In the genomic region with DNA sequence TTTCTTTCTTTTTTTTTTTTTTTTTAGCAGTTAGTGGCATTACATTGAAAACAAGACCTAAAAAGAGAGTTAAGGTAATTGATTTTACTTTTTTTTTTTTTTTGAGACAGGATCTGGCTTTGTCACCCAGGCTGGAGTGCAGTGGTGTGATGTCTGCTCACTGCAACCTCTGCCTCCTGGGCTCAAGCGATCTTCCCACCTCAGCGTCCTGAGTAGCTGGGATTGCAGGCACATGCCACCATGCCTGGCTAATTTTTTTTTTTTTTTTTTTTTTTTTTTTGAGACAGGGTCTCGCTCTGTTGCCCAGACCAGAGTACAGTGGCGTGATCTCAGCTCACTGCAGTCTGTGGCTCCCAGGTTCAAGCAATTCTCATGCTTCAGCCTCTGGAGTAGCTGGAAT, we compare ENCODE assay signal across 4 cellular contexts. TPM values are rescaled to one million over a fixed set of nuclear protein-coding genes. Genes with fewer than 3 reads are reported as not detected.
DNase-seq lines count a peak whose midpoint lies in the region; FAIRE-seq and TF ChIP-seq lines count a peak whose summit lies in the region.
"Not testable (repeated sequence)": the region's sequence is repeated elsewhere in the genome, so short reads cannot be mapped to it uniquely, and the experiment has no call there.

No MANE protein-coding gene starts in this region.

- not testable (repeated sequence) for TF ChIP-seq POLR2A in H1 (IDR thresholded peaks at IDR 0.05; ENCODE audit: control extremely low read depth in 1 of 2, low read depth in 2 of 2, low read length in 2 of 2)

- not testable (repeated sequence) for H4K91ac ChIP-seq in H1 (replicated peaks; ENCODE audit: insufficient read length, low read length)

- not testable (repeated sequence) for H3K27me3 ChIP-seq in WERI-Rb-1 (ENCODE audit: insufficient read depth, low read depth, severe bottlenecking); H1 (replicated peaks in 1 of 4; ENCODE audit: control insufficient read depth in 3 of 4, extremely low read depth in 1 of 4, insufficient read depth in 3 of 4, low read length in 3 of 4)

- not testable (repeated sequence) for FAIRE-seq in H1 (lab: Jason Lieb, UNC)

- not testable (repeated sequence) for H3K18ac ChIP-seq in H1 (ENCODE audit: extremely low read depth, low read length)

- not testable (repeated sequence) for DNase-seq in WERI-Rb-1; H1 (ENCODE audit: low read depth in 1 of 2, low spot score in 2 of 2)
- DNase-seq in mesenteric fat pad (ENCODE audit: low spot score): peak; percentile 35

- H3K4ac ChIP-seq in H1 (replicated peaks; ENCODE audit: insufficient read length, low read depth, low read length): not testable (repeated sequence)

- TF ChIP-seq RAD21 in H1 (IDR thresholded peaks at IDR 0.05 in 1 of 2, conservative IDR thresholded peaks at IDR 0.05 in 1 of 2; ENCODE audit: low read depth in 2 of 2, low read length in 2 of 2): not testable (repeated sequence)

- peaks cover 0 to 19% of the 10 kb centered on the region in 2 experiments; a peak in 2 of 4 replicates for H3K79me2 ChIP-seq in H1 (ENCODE audit: control insufficient read depth in 1 of 2, insufficient read depth in 2 of 2, low read length in 2 of 2)

- H2BK15ac ChIP-seq in H1 (ENCODE audit: low read length): not testable (repeated sequence)

- H3K9me3 ChIP-seq in HEK293 (ENCODE audit: control insufficient read depth, insufficient read depth, low read depth, low read length); WERI-Rb-1 (ENCODE audit: severe bottlenecking); H1 (ENCODE audit: insufficient read depth in 2 of 2, low read depth in 1 of 2, low read length in 1 of 2): not testable (repeated sequence)

- CTCF ChIA-PET in HEK293 (lab: Yijun Ruan, JAX): interaction anchor here (0.5 to 0.9 kb wide), 4 partner anchors 13 to 627 kb away, joined by 3 to 4 read pairs (median 4); a partner anchor contains a TSS
- CTCF ChIA-PET in H1 (lab: Charles Lee; ENCODE audit: partially characterized antibody): interaction anchor here (0.6 to 2.2 kb wide), 4 partner anchors 13 to 120 kb away, joined by 3 to 6 read pairs (median 4); a partner anchor contains a TSS

- H3K23ac ChIP-seq in H1 (ENCODE audit: insufficient read length): not testable (repeated sequence)

- H4K8ac ChIP-seq in H1 (ENCODE audit: extremely low read depth, insufficient read depth, low read length): not testable (repeated sequence)

- not testable (repeated sequence) for H2AFZ ChIP-seq in H1 (ENCODE audit: low read length)

- H3K23me2 ChIP-seq in H1 (ENCODE audit: low read depth, low read length): not testable (repeated sequence)

- not testable (repeated sequence) for H3K56ac ChIP-seq in H1 (replicated peaks; ENCODE audit: insufficient read length, low read depth, low read length)

- H4K20me1 ChIP-seq in H1 (replicated peaks in 1 of 2; ENCODE audit: control insufficient read depth in 1 of 2, insufficient read depth in 2 of 2, low read length in 2 of 2): not testable (repeated sequence)

- not testable (repeated sequence) for TF ChIP-seq EP300 in H1 (IDR thresholded peaks at IDR 0.05; ENCODE audit: borderline replicate concordance in 1 of 2, low read depth in 2 of 2, low read length in 2 of 2)

- not testable (repeated sequence) for H2BK12ac ChIP-seq in H1 (ENCODE audit: low read depth, low read length)

- POLR2A ChIA-PET in HEK293 (lab: Yijun Ruan, JAX): interaction anchor here (0.6 to 0.9 kb wide), 3 partner anchors 13 to 82 kb away, joined by 3 to 6 read pairs (median 6); a partner anchor contains a TSS
- POLR2A ChIA-PET in H1 (lab: Charles Lee; ENCODE audit: partially characterized antibody): not testable (repeated sequence)

- not testable (repeated sequence) for H4K5ac ChIP-seq in H1 (ENCODE audit: insufficient read length, low read depth, low read length)

- H2BK20ac ChIP-seq in H1 (ENCODE audit: low read length): not testable (repeated sequence)

- H3K4me3 ChIP-seq in HEK293 (ENCODE audit: low read depth, low read length); WERI-Rb-1 (ENCODE audit: low read depth, low read length); H1 (ENCODE audit: extremely low read depth in 1 of 4, insufficient read depth in 2 of 4, low read depth in 3 of 4, low read length in 4 of 4): not testable (repeated sequence)

- not testable (repeated sequence) for H2BK120ac ChIP-seq in H1 (replicated peaks; ENCODE audit: low read depth, low read length)

- H2AK5ac ChIP-seq in H1 (ENCODE audit: low read depth, low read length): 0 out of 2 replicates have a peak overlapping the region, but pooled peaks have one; percentile 53

- not testable (repeated sequence) for H3K27ac ChIP-seq in HEK293 (ENCODE audit: extremely low read depth, low read depth, low read length); H1 (ENCODE audit: low read depth, low read length)
- H3K27ac ChIP-seq in WERI-Rb-1: peak overlapping the region; percentile 70

- H3K36me3 ChIP-seq in HEK293 (ENCODE audit: control insufficient read depth in 2 of 2, insufficient read depth in 1 of 2, low read length in 2 of 2) (peaks cover 19 to 20% of the 10 kb centered on the region in 2 experiments), WERI-Rb-1 (peaks cover 55% of the 10 kb centered on the region), H1 (ENCODE audit: control insufficient read depth in 2 of 4, insufficient read depth in 4 of 4, low read length in 3 of 4) (peaks cover 0 to 14% (median 0%) of the 10 kb centered on the region in 4 experiments; a peak in 2 of 8 replicates)

- H3K4me1 ChIP-seq in HEK293 (ENCODE audit: control insufficient read depth, insufficient read depth, low read length); H1 (replicated peaks in 1 of 4; ENCODE audit: control insufficient read depth in 3 of 4, insufficient read depth in 4 of 4, low read length in 3 of 4): not testable (repeated sequence)

- not testable (repeated sequence) for H3K9ac ChIP-seq in H1 (replicated peaks in 1 of 4; ENCODE audit: extremely low read depth in 1 of 4, low read depth in 3 of 4, low read length in 3 of 4)

- WGBS in H1 (ENCODE audit: extremely low coverage in 1 of 2, insufficient coverage in 1 of 2, insufficient read length in 1 of 2, insufficient replicate concordance in 2 of 2, low coverage in 1 of 2, low lambda C conversion rate in 2 of 2, missing lambda C conversion rate in 1 of 2), 2 experiments: 89% methylated on average over 3 of the region's 4 CpGs; no CpG with 5 or more reads in 1 of the 2 experiments

- not testable (repeated sequence) for H2BK5ac ChIP-seq in H1 (ENCODE audit: low read depth, low read length)

- H3K79me1 ChIP-seq in H1 (ENCODE audit: low read depth, low read length): not testable (repeated sequence)

- not testable (repeated sequence) for H3K14ac ChIP-seq in H1 (ENCODE audit: insufficient read length)

- TF ChIP-seq CTCF in HEK293 (tag by site-specific recombination; IDR thresholded peaks at IDR 0.05); WERI-Rb-1 (IDR thresholded peaks at IDR 0.05; ENCODE audit: low read depth, low read length); H1 (IDR thresholded peaks at IDR 0.05; ENCODE audit: control extremely low read depth in 1 of 3, insufficient read depth in 1 of 3, low read depth in 1 of 3, low read length in 3 of 3): not testable (repeated sequence)

- not testable (repeated sequence) for H3K4me2 ChIP-seq in H1 (ENCODE audit: insufficient read depth in 1 of 2, low read depth in 2 of 2, low read length in 2 of 2)

RNA-seq across cellular contexts. Expression of a gene that starts 12.8 kb away (rescaled TPM):
- total RNA-seq in H1 (2021; fragmentation: NEBNext Ultra II Directional; extraction: Animal tissue kit (Norgen Biotek cat#: 25700)): 21.1 and 25.3 TPM in 2 replicates
- 6.9 and 9.2 TPM in 2 replicates for polyA plus RNA-seq in H1 (2011; rRNA removed)
- polyA plus RNA-seq in H1 (2011; cell fraction: cytosol; rRNA removed): 3.8 TPM
- 8.9 TPM for polyA plus RNA-seq in H1 (2011; cell fraction: nucleus; rRNA removed)
- 14.4 to 20.0 TPM (median 16.0 TPM) in 4 replicates for polyA plus RNA-seq in H1 (2012, experiment 1 of 2)
- 9.9 TPM for polyA plus RNA-seq in H1 (2012, experiment 2 of 2)
- polyA plus RNA-seq in H1 (2013, experiment 1 of 2): 13.7 TPM
- polyA plus RNA-seq in H1 (2013, experiment 2 of 2): 13.5 TPM
- polyA minus RNA-seq in H1 (2011; rRNA and poly(A)+ RNA removed): 7.9 and 9.3 TPM in 2 replicates
- 6.1 TPM for polyA minus RNA-seq in H1 (2011; cell fraction: cytosol; rRNA and poly(A)+ RNA removed)
- 4.3 TPM for polyA minus RNA-seq in H1 (2011; cell fraction: nucleus; rRNA and poly(A)+ RNA removed)
- 29.5 TPM for total RNA-seq in mesenteric fat pad

RNA-seq across cellular contexts. Expression of a gene that starts 54.7 kb away (rescaled TPM):
- total RNA-seq in H1 (2021; fragmentation: NEBNext Ultra II Directional; extraction: Animal tissue kit (Norgen Biotek cat#: 25700)): 18.1 and 20.2 TPM in 2 replicates
- 20.0 and 25.0 TPM in 2 replicates for polyA plus RNA-seq in H1 (2011; rRNA removed)
- 18.6 TPM for polyA plus RNA-seq in H1 (2011; cell fraction: cytosol; rRNA removed)
- polyA plus RNA-seq in H1 (2011; cell fraction: nucleus; rRNA removed): 80.0 TPM
- 19.0 to 23.2 TPM (median 20.9 TPM) in 4 replicates for polyA plus RNA-seq in H1 (2012, experiment 1 of 2)
- 16.1 TPM for polyA plus RNA-seq in H1 (2012, experiment 2 of 2)
- 9.5 TPM for polyA plus RNA-seq in H1 (2013, experiment 1 of 2)
- polyA plus RNA-seq in H1 (2013, experiment 2 of 2): 8.0 TPM
- 14.1 and 20.0 TPM in 2 replicates for polyA minus RNA-seq in H1 (2011; rRNA and poly(A)+ RNA removed)
- 12.9 TPM for polyA minus RNA-seq in H1 (2011; cell fraction: cytosol; rRNA and poly(A)+ RNA removed)
- 27.9 TPM for polyA minus RNA-seq in H1 (2011; cell fraction: nucleus; rRNA and poly(A)+ RNA removed)
- 10.1 TPM for total RNA-seq in mesenteric fat pad

RNA-seq across cellular contexts. Expression of a gene that starts 55.8 kb away (rescaled TPM):
- 139 and 140 TPM in 2 replicates for total RNA-seq in H1 (2021; fragmentation: NEBNext Ultra II Directional; extraction: Animal tissue kit (Norgen Biotek cat#: 25700))
- polyA plus RNA-seq in H1 (2011; rRNA removed): 38.0 and 50.5 TPM in 2 replicates
- polyA plus RNA-seq in H1 (2011; cell fraction: cytosol; rRNA removed): 62.0 TPM
- polyA plus RNA-seq in H1 (2011; cell fraction: nucleus; rRNA removed): 32.6 TPM
- 66.3 to 99.0 TPM (median 74.5 TPM) in 4 replicates for polyA plus RNA-seq in H1 (2012, experiment 1 of 2)
- 10.6 TPM for polyA plus RNA-seq in H1 (2012, experiment 2 of 2)
- 87.2 TPM for polyA plus RNA-seq in H1 (2013, experiment 1 of 2)
- 90.5 TPM for polyA plus RNA-seq in H1 (2013, experiment 2 of 2)
- polyA minus RNA-seq in H1 (2011; rRNA and poly(A)+ RNA removed): 51.3 and 81.1 TPM in 2 replicates
- 38.5 TPM for polyA minus RNA-seq in H1 (2011; cell fraction: cytosol; rRNA and poly(A)+ RNA removed)
- polyA minus RNA-seq in H1 (2011; cell fraction: nucleus; rRNA and poly(A)+ RNA removed): 58.3 TPM
- 2.4 TPM for total RNA-seq in mesenteric fat pad

Comparison
In these comparisons a context has a peak if more than half of its experiments do, and no peak if none do; other contexts are left out.
1. RNA of a gene that starts 55.8 kb away (total RNA-seq): 139 to 140 TPM in H1; 2.4 TPM in mesenteric fat pad (single experiment); every median in the first group is over 10 times any median in the second.